ENCODE assay signal across 13 cellular contexts in genomic region chr20:23693220-23693619, GRCh38. TPM values are rescaled to one million over a fixed set of nuclear protein-coding genes. Genes with fewer than 3 reads are reported as not detected.
DNase-seq lines count a peak whose midpoint lies in the region; ATAC-seq, FAIRE-seq and TF ChIP-seq lines count a peak whose summit lies in the region.
"Not testable (repeated sequence)": the region's sequence is repeated elsewhere in the genome, so short reads cannot be mapped to it uniquely, and the experiment has no call there.
"Had no signal": no experiment of that assay in that cellular context is flagged by ENCODE, and none has a peak within 500 bp of the region (broad histone marks: within the 10 kb centered on the region; RNA-seq: fewer than 3 reads in every experiment).

No MANE protein-coding gene starts in this region.

- H3K4me2 ChIP-seq in IMR-90 (ENCODE audit: low read depth, low read length), result not testable (repeated sequence)

- TF ChIP-seq CTCF in IMR-90 (conservative IDR thresholded peaks at IDR 0.05; ENCODE audit: low read depth, low read length); bronchial epithelial cell (IDR thresholded peaks at IDR 0.05; ENCODE audit: insufficient read depth, low read length, severe bottlenecking); fibroblast of the aortic adventitia (IDR thresholded peaks at IDR 0.05; ENCODE audit: insufficient read depth, low read length): not testable (repeated sequence)

- peak overlapping the region; percentile 49 to 69; a peak in 2 of 4 replicates for H4K8ac ChIP-seq in IMR-90 (ENCODE audit: low read depth in 2 of 2, low read length in 2 of 2)

- not testable (repeated sequence) for H3K79me1 ChIP-seq in IMR-90 (ENCODE audit: low read depth in 1 of 2, low read length in 2 of 2)

- H3K9me3 ChIP-seq in IMR-90 (ENCODE audit: control insufficient read depth, insufficient read depth, low read length); aorta (ENCODE audit: control insufficient read depth, low read length): not testable (repeated sequence)

- in situ Hi-C loops in IMR-90 (cut with MboI; ENCODE audit: low sequenced_read_pairs), result not testable (repeated sequence)

- H3K14ac ChIP-seq in IMR-90 (replicated peaks; ENCODE audit: low read depth, low read length), result peak overlapping the region; percentile 74; the same call in 1 of the 2 replicates

- CTCF ChIA-PET in IMR-90 (lab: Yijun Ruan, JAX), result not testable (repeated sequence)

- H2BK15ac ChIP-seq in IMR-90 (ENCODE audit: low read depth, low read length), result not testable (repeated sequence)

- DNase-seq in ELR (ENCODE audit: low read depth), result peak; percentile 82
- DNase-seq in IMR-90, result peak; percentile 61
- peak; percentile 23 to 54 for DNase-seq in SW 1271 (lab: John Stamatoyannopoulos, UW)
- DNase-seq in bronchial epithelial cell (ENCODE audit: low read depth), result peak; percentile 16
- peak; percentile 43 for DNase-seq in fibroblast of the aortic adventitia (ENCODE audit: low read depth)
- peak; percentile 19 for DNase-seq in iPS-NIHi7 (ENCODE audit: extremely low spot score)
- peak; percentile 37 for DNase-seq in non-pigmented ciliary epithelial cell (ENCODE audit: low read depth)
- not testable (repeated sequence) for DNase-seq in aorta

- WGBS in IMR-90 (ENCODE audit: extremely low coverage in 2 of 2, insufficient read length in 1 of 2), 2 experiments, result no CpG with 5 or more reads among the region's 5 CpGs
- WGBS in aorta, 2 donors, result 49 to 51% methylated on average over 5 of the region's 5 CpGs

- H3K56ac ChIP-seq in IMR-90 (ENCODE audit: extremely low read depth, insufficient read depth, low read length), result not testable (repeated sequence)

- TF ChIP-seq RAD21 in IMR-90 (IDR thresholded peaks at IDR 0.05; ENCODE audit: low read length), result not testable (repeated sequence)

- H2AFZ ChIP-seq in IMR-90 (replicated peaks; ENCODE audit: low read length, poor library complexity), result peak overlapping the region; percentile 32

- H4K5ac ChIP-seq in IMR-90 (ENCODE audit: low read depth, low read length), result not testable (repeated sequence)

- not testable (repeated sequence) for H3K9ac ChIP-seq in IMR-90 (ENCODE audit: low read depth, low read length)

- peak overlapping the region; percentile 81 for H2BK120ac ChIP-seq in IMR-90 (ENCODE audit: low read depth, low read length)

- peaks cover 11% of the 10 kb centered on the region for H3K4me1 ChIP-seq in IMR-90 (ENCODE audit: control insufficient read depth, insufficient read depth, low read length)
- not testable (repeated sequence) for H3K4me1 ChIP-seq in aorta (ENCODE audit: control insufficient read depth in 1 of 2, insufficient read depth in 2 of 2, low read length in 2 of 2)

- H2BK5ac ChIP-seq in IMR-90 (ENCODE audit: low read depth, low read length, poor library complexity, severe bottlenecking), result peak overlapping the region; percentile 24

- 0 out of 2 replicates have a peak overlapping the region, but pooled peaks have one; percentile 64 for H3K23ac ChIP-seq in IMR-90 (ENCODE audit: low read depth, low read length)

- not testable (repeated sequence) for H3K36me3 ChIP-seq in IMR-90 (ENCODE audit: control insufficient read depth, insufficient read depth, low read length); bronchial epithelial cell (ENCODE audit: control insufficient read depth, insufficient read depth, low read length); aorta (ENCODE audit: control insufficient read depth in 1 of 2, insufficient read depth in 2 of 2, low read length in 1 of 2)

- not testable (repeated sequence) for FAIRE-seq in bronchial epithelial cell (lab: Jason Lieb, UNC)

- H3K4ac ChIP-seq in IMR-90 (ENCODE audit: low read depth, low read length), result peak overlapping the region; percentile 58

- H3K18ac ChIP-seq in IMR-90 (ENCODE audit: low read depth, low read length), result peak overlapping the region; percentile 7; the same call in 1 of the 2 replicates

- not testable (repeated sequence) for H3K4me3 ChIP-seq in IMR-90 (ENCODE audit: insufficient read depth, low read depth, low read length); bronchial epithelial cell (ENCODE audit: low read depth, low read length); fibroblast of the aortic adventitia (ENCODE audit: low read depth, low read length); aorta (ENCODE audit: low read length in 2 of 2)

- intact Hi-C loops in IMR-90 (cut with micrococcal nuclease); aorta (cut with DNase I): not testable (repeated sequence)

- dilution Hi-C loops in IMR-90 (cut with HindIII; ENCODE audit: low sequenced_read_pairs, unreplicated experiment), result not testable (repeated sequence)

- not testable (repeated sequence) for TF ChIP-seq POLR2A in IMR-90 (IDR thresholded peaks at IDR 0.05; ENCODE audit: low read depth, low read length)

- H2AK5ac ChIP-seq in IMR-90 (ENCODE audit: low read depth, low read length), result peak overlapping the region; percentile 79; the same call in 1 of the 2 replicates

- not testable (repeated sequence) for H3K27ac ChIP-seq in IMR-90 (ENCODE audit: insufficient read depth, low read length); aorta (ENCODE audit: low read depth in 1 of 2, low read length in 2 of 2)

- peak overlapping the region; percentile 46; the same call in 1 of the 2 replicates for H2BK20ac ChIP-seq in IMR-90 (ENCODE audit: low read depth, low read length)

- not testable (repeated sequence) for H2AK9ac ChIP-seq in IMR-90 (replicated peaks; ENCODE audit: low read depth, low read length, poor library complexity)

- peaks cover 12% of the 10 kb centered on the region for H3K9me1 ChIP-seq in IMR-90 (ENCODE audit: insufficient read depth, low read length)

- not testable (repeated sequence) for BruUV-seq in IMR-90 (replicated peaks; lab: Mats Ljungman, UMichigan)

- H3K27me3 ChIP-seq in IMR-90 (ENCODE audit: control insufficient read depth, insufficient read depth, low read length); bronchial epithelial cell (ENCODE audit: control insufficient read depth, insufficient read depth, low read length); aorta (ENCODE audit: control insufficient read depth in 1 of 2, insufficient read depth in 2 of 2, low read length in 1 of 2): not testable (repeated sequence)

- ATAC-seq in IMR-90 (ENCODE audit: low read depth) (peak; percentile 93), aorta (ENCODE audit: low FRiP score) (peak; percentile 70)

- POLR2A ChIA-PET in IMR-90 (lab: Charles Lee; ENCODE audit: unreplicated experiment), result not testable (repeated sequence)

- not testable (repeated sequence) for H4K20me1 ChIP-seq in IMR-90 (ENCODE audit: insufficient read depth, low read length)

- peak overlapping the region; percentile 21; the same call in 1 of the 2 replicates for H4K91ac ChIP-seq in IMR-90 (ENCODE audit: insufficient read depth, low read depth, low read length)

TF ChIP-seq in IMR-90, 13 proteins besides CTCF, POLR2A, EP300 and RAD21:
- TF ChIP-seq FOS (IDR thresholded peaks at IDR 0.05; ENCODE audit: low read depth, low read length), result peak; percentile 55; the same call in 1 of the 2 replicates

RNA-seq across cellular contexts. Expression of gene CST4, which starts 4.4 kb away (rescaled TPM):
- not detected in 2 replicates for total RNA-seq in IMR-90 (2012; rRNA removed)
- polyA plus RNA-seq in IMR-90 (2012; rRNA removed), result not detected in 2 replicates
- not detected in 2 replicates for polyA plus RNA-seq in IMR-90 (2012; cell fraction: cytosol; rRNA removed)
- polyA plus RNA-seq in IMR-90 (2012; cell fraction: nucleus; rRNA removed; ENCODE audit: low replicate concordance), result not detected in 2 replicates
- total RNA-seq in bronchial epithelial cell, result not detected in 2 replicates
- not detected in 2 replicates for total RNA-seq in fibroblast of the aortic adventitia (ENCODE audit: low replicate concordance)
- not detected for total RNA-seq in aorta
- not detected for polyA plus RNA-seq in aorta
- total RNA-seq: cerebellum, left colon, SK-MEL-5, thoracic aorta had no signal
- polyA plus RNA-seq: adipose tissue had no signal

RNA-seq across cellular contexts. Expression of gene CST3, which starts 55.5 kb away (rescaled TPM):
- total RNA-seq in IMR-90 (2012; rRNA removed) (26.0 and 30.8 TPM in 2 replicates), bronchial epithelial cell (82.7 and 124 TPM in 2 replicates), fibroblast of the aortic adventitia (ENCODE audit: low replicate concordance) (246 and 355 TPM in 2 replicates), aorta (1,000 to 10,000 TPM in 1 of 2 donors, 100 to 1,000 TPM in 1; 837 to 1,105 TPM)
- polyA plus RNA-seq in IMR-90 (2012; rRNA removed) (471 and 531 TPM in 2 replicates), aorta (1,000 to 10,000 TPM in 1 of 2 donors, 100 to 1,000 TPM in 1; 584 to 1,561 TPM)
- polyA plus RNA-seq in IMR-90 (2012; cell fraction: cytosol; rRNA removed), result 592 and 818 TPM in 2 replicates
- polyA plus RNA-seq in IMR-90 (2012; cell fraction: nucleus; rRNA removed; ENCODE audit: low replicate concordance), result 87.4 and 173 TPM in 2 replicates

RNA-seq across cellular contexts. Expression of gene CST1, which starts 57.5 kb away (rescaled TPM):
- total RNA-seq in IMR-90 (2012; rRNA removed) (not detected in 2 replicates), bronchial epithelial cell (not detected in 2 replicates), fibroblast of the aortic adventitia (ENCODE audit: low replicate concordance) (0.63 TPM in 1 of 2 replicates, not detected in the other), aorta (1 to 10 TPM in 1 of 2 donors, not detected in 1; 1.1 TPM)
- polyA plus RNA-seq in IMR-90 (2012; rRNA removed) (not detected in 2 replicates), aorta (not detected)
- 0.07 TPM in 1 of 2 replicates, not detected in the other for polyA plus RNA-seq in IMR-90 (2012; cell fraction: cytosol; rRNA removed)
- not detected in 2 replicates for polyA plus RNA-seq in IMR-90 (2012; cell fraction: nucleus; rRNA removed; ENCODE audit: low replicate concordance)
- total RNA-seq: cerebellum, left colon, thoracic aorta had no signal
- polyA plus RNA-seq: adipose tissue had no signal
